ENCODE assay signal across 34 cellular contexts in the genomic region with DNA sequence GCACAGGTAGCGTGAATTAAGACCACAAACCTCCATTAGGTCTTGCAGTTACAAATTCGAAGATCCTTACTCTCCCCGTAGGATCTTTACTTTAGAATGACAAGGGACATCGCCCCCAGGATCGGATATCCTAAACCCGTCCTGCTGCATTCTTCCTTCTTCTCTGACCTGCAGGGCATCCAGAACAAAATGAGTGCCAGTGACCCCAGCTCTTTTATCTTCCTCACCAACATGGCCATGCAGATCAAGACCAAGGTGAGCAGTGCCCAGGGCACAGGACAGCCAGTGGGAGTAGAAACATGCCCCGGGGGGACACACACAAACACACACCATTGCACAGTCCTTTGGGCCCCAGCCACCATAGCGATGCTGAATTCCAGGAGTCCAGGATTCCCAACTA. TPM values are rescaled to one million over a fixed set of nuclear protein-coding genes. Genes with fewer than 3 reads are reported as not detected.
"Had no signal": no experiment of that assay in that cellular context is flagged by ENCODE, and none has a peak within 500 bp of the region (broad histone marks: within the 10 kb centered on the region; RNA-seq: fewer than 3 reads in every experiment).

No MANE protein-coding gene starts in this region.

- H3K36me3 Mint-ChIP-seq: activated CD8-positive, alpha-beta memory T cell treated with anti-CD3 and anti-CD28 coated beads, Interleukin-2, amount 10 ng/mL, durations not matched to agents 7 days and 5 days; activated naive CD8-positive, alpha-beta T cell; brain had no signal

- H3K9me3 ChIP-seq: adrenal gland, left lung, lower lobe of right lung, mucosa of descending colon, pancreas, prostate gland, testis, transverse colon, vagina had no signal

- H3K4me3 ChIP-seq: adrenal gland, cardiac muscle cell, coronary artery, left lung, lower lobe of right lung, mucosa of descending colon, pancreas, prostate gland, skin epidermis, testis, transverse colon, vagina had no signal

- DNase-seq: activated CD4-positive, alpha-beta T cell treated with anti-CD3 and anti-CD28 coated beads for 36 hours; activated CD4-positive, CD25-positive, alpha-beta regulatory T cell; activated CD8-positive, alpha-beta memory T cell treated with anti-CD3 and anti-CD28 coated beads, Interleukin-2, amount 10 ng/mL, durations not matched to agents 7 days and 5 days; activated CD8-positive, alpha-beta T cell treated with anti-CD3 and anti-CD28 coated beads, Interleukin-2, amount 10 ng/mL, durations not matched to agents 7 days and 5 days; activated naive CD4-positive, alpha-beta T cell treated with Interleukin-2 at 50 U/mL for 16 hours; activated T-cell treated with anti-CD3 and anti-CD28 coated beads, Interleukin-2, amount 50 U/mL, for 48 hours; adrenal gland; aorta; foreskin fibroblast; head of caudate nucleus; hippocampal formation; left lung; lower lobe of right lung; mucosa of descending colon; pancreas; retina; stimulated activated CD4-positive, alpha-beta T cell treated with anti-CD3 and anti-CD28 coated beads, Interleukin-12 subunit alpha, Interleukin-12 subunit beta, amount 100 ng/mL, for 4 hours; stimulated activated CD4-positive, alpha-beta T cell treated with anti-CD3 and anti-CD28 coated beads, Interleukin-4, amount 100 ng/mL, for 1 hour; stimulated activated naive CD8-positive, alpha-beta T cell treated with anti-CD3 and anti-CD28 coated beads, Interleukin-15, Interleukin-2, amounts not matched to agents 100 U/mL and 50 U/mL, for 24 hours; testis; transverse colon had no signal

- H3K9me3 Mint-ChIP-seq: activated T-helper 2 cell treated with anti-CD3 and anti-CD28 coated beads, Interferon-gamma antibody, Interleukin-2, Interleukin-4, amounts not matched to agents 10 μg/mL and 5 μg/mL and 100 μg/mL, durations not matched to agents 14 hours and 24 hours and 36 hours; nephron; T-helper 2 cell treated with Interferon-gamma antibody and Interleukin-4, amounts not matched to agents 5 μg/mL and 100 μg/mL, for 36 hours had no signal

- H3K4me3 Mint-ChIP-seq: activated CD4-positive, alpha-beta T cell treated with anti-CD3 and anti-CD28 coated beads for 36 hours; activated CD8-positive, alpha-beta memory T cell treated with anti-CD3 and anti-CD28 coated beads, Interleukin-2, amount 10 ng/mL, durations not matched to agents 7 days and 5 days; activated CD8-positive, alpha-beta T cell treated with anti-CD3 and anti-CD28 coated beads, Interleukin-2, amount 10 ng/mL, durations not matched to agents 7 days and 5 days; activated naive CD8-positive, alpha-beta T cell; brain; nephron; T-helper 2 cell treated with Interferon-gamma antibody and Interleukin-4, amounts not matched to agents 5 μg/mL and 100 μg/mL, for 36 hours had no signal

- H3K4me1 Mint-ChIP-seq: activated CD4-positive, alpha-beta T cell treated with anti-CD3 and anti-CD28 coated beads for 36 hours; activated CD8-positive, alpha-beta memory T cell treated with anti-CD3 and anti-CD28 coated beads, Interleukin-2, amount 10 ng/mL, durations not matched to agents 7 days and 5 days; brain; nephron had no signal

- H3K4me1 ChIP-seq: adrenal gland, lower lobe of right lung, pancreas, prostate gland, testis, transverse colon, vagina had no signal

- H3K27me3 ChIP-seq: adrenal gland, cardiac muscle cell, left lung, pancreas, testis, transverse colon, vagina had no signal

- ATAC-seq: activated CD4-positive, alpha-beta T cell treated with anti-CD3 and anti-CD28 coated beads for 36 hours; activated CD8-positive, alpha-beta memory T cell treated with anti-CD3 and anti-CD28 coated beads, Interleukin-2, amount 10 ng/mL, durations not matched to agents 7 days and 5 days; activated CD8-positive, alpha-beta T cell treated with anti-CD3 and anti-CD28 coated beads, Interleukin-2, amount 10 ng/mL, durations not matched to agents 7 days and 5 days; left lung; lower lobe of right lung; mucosa of descending colon; pancreas; sciatic nerve; stimulated activated naive CD8-positive, alpha-beta T cell treated with anti-CD3 and anti-CD28 coated beads, Interleukin-15, Interleukin-2, amounts not matched to agents 100 U/mL and 50 U/mL, for 24 hours had no signal

- H3K27me3 Mint-ChIP-seq: activated CD4-positive, alpha-beta T cell treated with anti-CD3 and anti-CD28 coated beads for 36 hours; activated naive CD8-positive, alpha-beta T cell; brain had no signal

- H3K27ac ChIP-seq: adrenal gland, cardiac muscle cell, coronary artery, left lung, lower lobe of right lung, pancreas, prostate gland, skin epidermis, testis, transverse colon, vagina had no signal

- H3K36me3 ChIP-seq: adrenal gland, cardiac muscle cell, left lung, lower lobe of right lung, pancreas, prostate gland, transverse colon, vagina had no signal

- FAIRE-seq: endothelial cell of umbilical vein, pancreas had no signal

- H3K27ac Mint-ChIP-seq: activated CD4-positive, alpha-beta T cell treated with anti-CD3 and anti-CD28 coated beads for 36 hours; activated CD8-positive, alpha-beta memory T cell treated with anti-CD3 and anti-CD28 coated beads, Interleukin-2, amount 10 ng/mL, durations not matched to agents 7 days and 5 days; activated CD8-positive, alpha-beta T cell treated with anti-CD3 and anti-CD28 coated beads, Interleukin-2, amount 10 ng/mL, durations not matched to agents 7 days and 5 days; activated naive CD8-positive, alpha-beta T cell; activated T-helper 2 cell treated with anti-CD3 and anti-CD28 coated beads, Interferon-gamma antibody, Interleukin-2, Interleukin-4, amounts not matched to agents 10 μg/mL and 5 μg/mL and 100 μg/mL, durations not matched to agents 14 hours and 24 hours and 36 hours; brain; nephron; T-helper 2 cell treated with Interferon-gamma antibody and Interleukin-4, amounts not matched to agents 5 μg/mL and 100 μg/mL, for 36 hours had no signal

RNA-seq across cellular contexts. Expression of a gene that starts 42.6 kb away (rescaled TPM):
- total RNA-seq: activated CD4-positive, alpha-beta T cell treated with anti-CD3 and anti-CD28 coated beads for 36 hours; activated CD8-positive, alpha-beta memory T cell treated with anti-CD3 and anti-CD28 coated beads, Interleukin-2, amount 10 ng/mL, durations not matched to agents 7 days and 5 days; activated CD8-positive, alpha-beta T cell treated with anti-CD3 and anti-CD28 coated beads, Interleukin-2, amount 10 ng/mL, durations not matched to agents 7 days and 5 days; cardiac muscle cell; endothelial cell of umbilical vein; myocyte had no signal
- polyA plus RNA-seq: cardiac muscle cell, endothelial cell of umbilical vein had no signal
